ENCODE assay signal across 8 cellular contexts in the genomic region with DNA sequence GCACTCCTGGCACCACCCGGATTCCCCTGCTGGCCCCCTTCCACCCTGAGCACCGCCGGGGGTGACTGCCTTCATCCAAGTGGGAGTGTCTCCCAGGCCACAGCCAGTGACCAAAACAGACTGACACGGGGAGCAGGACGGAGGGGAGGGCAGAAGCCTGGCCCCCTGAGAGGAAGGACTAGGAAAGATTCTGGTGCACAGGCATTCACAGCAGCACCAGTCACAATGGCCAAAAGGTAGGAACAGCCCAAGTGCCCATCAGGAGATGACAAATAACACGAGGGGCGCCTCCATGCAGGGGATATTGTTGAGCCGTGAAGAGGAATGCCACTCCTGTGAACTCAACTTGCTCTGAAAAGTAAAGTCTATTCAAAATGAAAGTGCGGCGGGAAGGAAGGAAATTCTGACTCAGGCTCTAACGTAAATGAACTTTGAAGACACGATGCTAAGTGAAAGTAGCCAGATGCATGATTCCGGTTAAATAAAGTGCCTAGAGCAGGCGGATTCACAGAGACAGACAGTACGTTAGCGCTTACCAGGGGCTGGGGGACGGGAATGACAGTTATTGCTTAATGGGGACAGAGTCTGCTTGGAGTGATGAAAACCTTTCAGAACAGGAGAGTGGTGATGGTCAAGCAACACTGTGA.
DNase-seq lines count a peak whose midpoint lies in the region; ATAC-seq, FAIRE-seq and TF ChIP-seq lines count a peak whose summit lies in the region.

No MANE protein-coding gene starts in this region.

- H3K9me3 ChIP-seq in MM.1S (replicated peaks; ENCODE audit: insufficient read depth, low read length) = no peaks in the 10 kb centered on the region
- H3K9me3 ChIP-seq in small intestine (ENCODE audit: control insufficient read depth, low read depth) = no peaks in the 10 kb centered on the region
- no peaks in the 10 kb centered on the region for H3K9me3 ChIP-seq in H9 (ENCODE audit: control insufficient read depth, low read depth, low read length)

- H2BK15ac ChIP-seq in H9 (ENCODE audit: low read depth, low read length) = no peak overlapping the region

- no peak overlapping the region for H3K4ac ChIP-seq in H9 (ENCODE audit: low read depth, low read length)

- no peaks in the 10 kb centered on the region for H3K79me2 ChIP-seq in MM.1S (ENCODE audit: low read length)
- no peaks in the 10 kb centered on the region for H3K79me2 ChIP-seq in H9 (ENCODE audit: insufficient read depth, low read length)

- no peak overlapping the region for H3K27ac ChIP-seq in MM.1S (ENCODE audit: low read length)
- peak overlapping the region in 1 of 2 donors; percentile 85 for H3K27ac ChIP-seq in small intestine (ENCODE audit: low read depth in 1 of 2, low read length in 1 of 2)
- H3K27ac ChIP-seq in H9 (ENCODE audit: insufficient read length, low read depth, low read length) = no peak overlapping the region

- H3K9me3 Mint-ChIP-seq in CD14-positive monocyte (no peaks in the 10 kb centered on the region), H9 (no peaks in the 10 kb centered on the region; a peak in 1 of 5 replicates)

- H3F3A ChIP-seq in MM.1S (ENCODE audit: insufficient read depth, low read length) = no peaks in the 10 kb centered on the region

- H3K27me3 Mint-ChIP-seq in CD14-positive monocyte (ENCODE audit: low read depth in 3 of 3) (peaks cover 0 to 2% (median 0%) of the 10 kb centered on the region in 3 donors), H9 (ENCODE audit: low read depth) (no peaks in the 10 kb centered on the region; the same call in 1 of the 2 replicates)

- H3K23ac ChIP-seq in H9 (ENCODE audit: insufficient read length, low read depth, low read length) = no peak overlapping the region

- DNase-seq in CD14-positive monocyte (ENCODE audit: low spot score) (peak; percentile 86), MM.1S (peak; percentile 67), germinal center (ENCODE audit: low spot score) (peak; percentile 13), small intestine (peak; percentile 61), iPS-NIHi11 (ENCODE audit: low spot score) (no peak), H9 (no peak)
- DNase-seq in activated T-cell treated with anti-CD3 and anti-CD28 coated beads, Interleukin-2, amount 50 U/mL, for 1 hour = peak; percentile 46

- TF ChIP-seq CTCF in CD14-positive monocyte (IDR thresholded peaks at IDR 0.05) (no peak), MM.1S (IDR thresholded peaks at IDR 0.05; ENCODE audit: low read length) (no peak), H9 (conservative IDR thresholded peaks at IDR 0.05) (no peak)

- no peaks in the 10 kb centered on the region for H3K79me1 ChIP-seq in H9 (ENCODE audit: insufficient read depth, low read depth, low read length, poor library complexity, severe bottlenecking)

- no peak overlapping the region for H4K8ac ChIP-seq in H9 (replicated peaks; ENCODE audit: insufficient read length, low read depth, low read length)

- peak overlapping the region; percentile 44 for H3K4me3 ChIP-seq in MM.1S (ENCODE audit: low read length)
- H3K4me3 ChIP-seq in small intestine (ENCODE audit: low read depth in 1 of 2, low read length in 2 of 2) = no peak overlapping the region

- peaks cover 58% of the 10 kb centered on the region for H3K4me1 Mint-ChIP-seq in CD14-positive monocyte
- H3K4me1 Mint-ChIP-seq in H9 = peaks cover 9 to 11% of the 10 kb centered on the region in 2 experiments

- H2AFZ ChIP-seq in MM.1S (ENCODE audit: low read length) = 0 out of 2 replicates have a peak overlapping the region, but pooled peaks have one; percentile 23
- no peak overlapping the region for H2AFZ ChIP-seq in H9 (ENCODE audit: low read length)

- no peak overlapping the region for H2BK5ac ChIP-seq in H9 (ENCODE audit: insufficient read length, low read length)

- H3K36me3 ChIP-seq in MM.1S (replicated peaks; ENCODE audit: insufficient read depth, low read length) (no peaks in the 10 kb centered on the region), small intestine (ENCODE audit: control insufficient read depth in 2 of 2, insufficient read depth in 2 of 2, low read length in 2 of 2) (no peaks in the 10 kb centered on the region)

- 34 to 49% (median 49%) methylated on average over 17 of the region's 17 CpGs for WGBS in small intestine, 3 donors
- no CpG with 5 or more reads among the region's 17 CpGs for WGBS in H9 (ENCODE audit: extremely low coverage, insufficient read length, low lambda C conversion rate)

- H2BK120ac ChIP-seq in H9 (ENCODE audit: low read depth, low read length, poor library complexity, severe bottlenecking) = no peak overlapping the region

- H3K36me3 Mint-ChIP-seq in CD14-positive monocyte (peaks cover 0 to 2% of the 10 kb centered on the region in 2 donors), H9 (ENCODE audit: insufficient read depth in 1 of 3, low read depth in 3 of 3) (no peaks in the 10 kb centered on the region)

- H3K9me2 ChIP-seq in MM.1S (replicated peaks; ENCODE audit: insufficient read depth, low read length) = no peaks in the 10 kb centered on the region

- peak overlapping the region; percentile 70 for H3K4me2 ChIP-seq in MM.1S (ENCODE audit: low read depth, low read length)
- no peak overlapping the region for H3K4me2 ChIP-seq in H9 (ENCODE audit: insufficient read depth, insufficient read length, low read length)

- H3T11ph ChIP-seq in H9 (ENCODE audit: low read length) = no peak overlapping the region

- H3K27ac Mint-ChIP-seq in CD14-positive monocyte (peak overlapping the region; percentile 99 to 100 (median 100)), H9 (no peak overlapping the region)

- FAIRE-seq in small intestine (lab: Jason Lieb, UNC) = no peak

- intact Hi-C loops in CD14-positive monocyte (cut with micrococcal nuclease) = loop anchor here (1.0 to 5.0 kb wide), 3 partner anchors 33 to 54 kb away; no protein-coding TSS in a partner anchor

- H3K27me3 ChIP-seq in MM.1S (replicated peaks; ENCODE audit: insufficient read depth, low read length) (no peaks in the 10 kb centered on the region), small intestine (ENCODE audit: control insufficient read depth in 2 of 2, insufficient read depth in 2 of 2, low read length in 2 of 2) (no peaks in the 10 kb centered on the region), H9 (ENCODE audit: insufficient read depth, low read length) (no peaks in the 10 kb centered on the region)

- H4K5ac ChIP-seq in H9 (ENCODE audit: insufficient read length, low read depth, low read length) = no peak overlapping the region

- no peaks in the 10 kb centered on the region for H3K23me2 ChIP-seq in H9 (ENCODE audit: insufficient read length, low read depth, low read length, poor library complexity, severe bottlenecking)

- no peak overlapping the region for H2AK5ac ChIP-seq in H9 (ENCODE audit: insufficient read length, low read length)

- H4K20me1 ChIP-seq in MM.1S (ENCODE audit: insufficient read depth, low read length) (no peaks in the 10 kb centered on the region), H9 (ENCODE audit: control insufficient read depth, insufficient read depth, insufficient read length) (no peaks in the 10 kb centered on the region)

- no peak overlapping the region for H4K91ac ChIP-seq in H9 (ENCODE audit: insufficient read length, low read depth, low read length)

- H3K9ac ChIP-seq in MM.1S (ENCODE audit: low read length) = no peak overlapping the region
- H3K9ac ChIP-seq in H9 (ENCODE audit: extremely low read depth, insufficient read length, low read length) = no peak overlapping the region

- H3K18ac ChIP-seq in H9 (ENCODE audit: insufficient read length, low read depth, low read length) = no peak overlapping the region

- peak; percentile 77 for ATAC-seq in GM21515 (IDR thresholded peaks at IDR 0.05; ENCODE audit: unreplicated experiment)

- peak overlapping the region; percentile 71 to 89 for H3K4me3 Mint-ChIP-seq in CD14-positive monocyte
- H3K4me3 Mint-ChIP-seq in H9 = no peak overlapping the region

- no peak overlapping the region for H2BK20ac ChIP-seq in H9 (ENCODE audit: low read depth, low read length, poor library complexity, severe bottlenecking)

- no peak overlapping the region for H3K14ac ChIP-seq in H9 (ENCODE audit: insufficient read depth, low read length)

- H2BK12ac ChIP-seq in H9 (ENCODE audit: insufficient read length, low read depth, low read length) = no peak overlapping the region

- 0 out of 2 replicates have a peak, but pooled peaks cover 2% of the 10 kb centered on the region for H3K4me1 ChIP-seq in MM.1S (ENCODE audit: low read length)
- peaks cover 0 to 5% of the 10 kb centered on the region in 2 donors for H3K4me1 ChIP-seq in small intestine (ENCODE audit: control insufficient read depth in 2 of 2, insufficient read depth in 1 of 2, low read depth in 1 of 2, low read length in 1 of 2)
- no peaks in the 10 kb centered on the region for H3K4me1 ChIP-seq in H9 (ENCODE audit: insufficient read depth, low read length)

- H3K56ac ChIP-seq in H9 (ENCODE audit: insufficient read length, low read depth, low read length) = no peak overlapping the region

Comparison
In these comparisons a context has a peak if more than half of its experiments do, and no peak if none do; other contexts are left out.
1. DNase-seq: peak in CD14-positive monocyte (single experiment), MM.1S (single experiment), activated T-cell treated with anti-CD3 and anti-CD28 coated beads, Interleukin-2, amount 50 U/mL, for 1 hour (single experiment), germinal center (single experiment) and small intestine (single experiment); none in iPS-NIHi11 (single experiment) and H9 (single experiment).
2. H3K27ac Mint-ChIP-seq: peak in CD14-positive monocyte (7 of 7); none in H9 (0 of 3).
3. H3K4me3 Mint-ChIP-seq: peak in CD14-positive monocyte (2 of 2); none in H9 (0 of 2).